In the genomic region with DNA sequence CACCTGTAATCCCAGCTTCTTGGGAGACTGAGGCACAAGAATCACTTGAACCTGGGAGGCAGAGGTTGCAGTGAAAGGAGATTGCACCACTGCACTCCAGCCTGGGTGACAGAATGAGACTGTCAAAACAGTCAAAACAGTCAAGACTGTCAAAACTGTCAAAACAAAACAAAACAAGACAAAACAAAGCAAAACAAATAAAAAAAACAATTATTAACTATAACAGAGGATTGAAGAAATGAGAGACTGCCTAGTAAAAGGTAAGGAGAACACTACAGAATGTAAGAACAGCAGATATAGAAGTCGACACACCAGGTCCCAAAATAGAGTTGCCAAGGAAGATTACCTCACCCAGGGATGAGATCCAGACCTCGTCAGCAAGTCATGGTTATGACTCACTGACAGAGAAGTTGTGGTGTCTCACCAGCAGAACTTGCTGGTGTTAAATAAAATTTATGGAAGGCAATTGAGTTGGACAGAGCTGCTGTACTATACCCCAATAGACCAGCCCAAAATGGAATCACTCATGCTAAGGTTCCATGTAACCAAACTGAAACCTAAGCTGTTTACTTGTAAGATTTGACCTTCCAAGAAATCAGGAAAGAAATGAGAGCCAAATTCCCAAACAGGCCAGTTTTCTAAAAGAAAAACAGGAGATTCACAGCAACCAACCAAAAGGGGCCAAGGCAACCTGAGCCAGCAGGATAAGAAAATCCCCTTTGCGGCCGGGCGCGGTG, we compare ENCODE assay signal across 10 cellular contexts. TPM values are rescaled to one million over a fixed set of nuclear protein-coding genes. Genes with fewer than 3 reads are reported as not detected.
A peak's percentile ranks its signal among the peaks of the same experiment; 100 is the strongest.
DNase-seq lines count a peak whose midpoint lies in the region; ATAC-seq, FAIRE-seq and TF ChIP-seq lines count a peak whose summit lies in the region.
"Had no signal": no experiment of that assay in that cellular context is flagged by ENCODE, and none has a peak within 500 bp of the region (broad histone marks: within the 10 kb centered on the region; RNA-seq: fewer than 3 reads in every experiment).

No MANE protein-coding gene starts in this region.

- H3K4me3 ChIP-seq in foreskin fibroblast (ENCODE audit: low read depth in 1 of 2, low read length in 2 of 2), result no peak overlapping the region
- H3K4me3 ChIP-seq in skeletal muscle cell (ENCODE audit: low read depth, low read length), result no peak overlapping the region
- no peak overlapping the region for H3K4me3 ChIP-seq in GM23338

- peak; percentile 41 for FAIRE-seq in GM12891 (lab: Jason Lieb, UNC)

- no peaks in the 10 kb centered on the region for H3K4me1 ChIP-seq in GM23338 (ENCODE audit: insufficient read depth)

- no peaks in the 10 kb centered on the region for H4K20me1 ChIP-seq in GM23338 (replicated peaks; ENCODE audit: insufficient read depth)

- no peaks in the 10 kb centered on the region for H3F3A ChIP-seq in GM23338 (replicated peaks; ENCODE audit: low read depth)

- no peaks in the 10 kb centered on the region for H3K36me3 ChIP-seq in GM23338 (ENCODE audit: insufficient read depth)

- no peak for TF ChIP-seq POLR2A in GM12891 (IDR thresholded peaks at IDR 0.05; ENCODE audit: low read depth, low read length)

- no peak for DNase-seq in GM12891 (ENCODE audit: insufficient read length, low spot score)
- peak; percentile 64 for DNase-seq in RWPE1 (ENCODE audit: low spot score)
- DNase-seq in foreskin fibroblast, result peak; percentile 65 to 78
- DNase-seq in skeletal muscle cell (ENCODE audit: low read depth), result peak; percentile 82
- no peak for DNase-seq in NCI-H2029 (lab: John Stamatoyannopoulos, UW)
- no peak for DNase-seq in GM23338 (ENCODE audit: low spot score)
- no peak for DNase-seq in NCI-H2107 treated with DMSO at 0.1 percent for 48 hours (lab: John Stamatoyannopoulos, UW; ENCODE audit: unreplicated experiment)
- DNase-seq: activated B cell treated with CpG ODN at 0.5 μM for 24 hours, NCI-H187 treated with DMSO at 0.1 percent for 48 hours had no signal

- H3K27ac ChIP-seq in RWPE1 (no peak overlapping the region), GM23338 (ENCODE audit: low read depth) (no peak overlapping the region)

- peaks cover 6% of the 10 kb centered on the region; the same call in 2 of the 3 replicates for H3K4me1 Mint-ChIP-seq in GM23338
- H3K4me1 Mint-ChIP-seq: activated B cell treated with CpG ODN at 0.5 μM for 24 hours had no signal

- POLR2A ChIA-PET in RWPE1 (lab: Yijun Ruan, JAX; ENCODE audit: low non-redundant PET), result no interaction called here

- no peak overlapping the region for H3K27ac Mint-ChIP-seq in GM23338
- H3K27ac Mint-ChIP-seq: activated B cell treated with CpG ODN at 0.5 μM for 24 hours had no signal

- no peak overlapping the region for H3K4me3 Mint-ChIP-seq in GM23338
- H3K4me3 Mint-ChIP-seq: activated B cell treated with CpG ODN at 0.5 μM for 24 hours had no signal

- CTCF ChIA-PET in RWPE1 (lab: Yijun Ruan, JAX), result no interaction called here

- peaks cover 2% of the 10 kb centered on the region; the same call in 2 of the 3 replicates for H3K36me3 Mint-ChIP-seq in GM23338 (ENCODE audit: low read depth)

- H3K27me3 ChIP-seq in GM23338 (ENCODE audit: insufficient read depth), result no peaks in the 10 kb centered on the region

- ATAC-seq in GM23338 (no peak), GM21825 (IDR thresholded peaks at IDR 0.05; ENCODE audit: unreplicated experiment) (no peak)

- no peak overlapping the region for H2AFZ ChIP-seq in GM23338

- H3K9me2 ChIP-seq in GM23338 (ENCODE audit: insufficient read depth), result no peaks in the 10 kb centered on the region

- peaks cover 6% of the 10 kb centered on the region; the same call in 1 of the 3 replicates for H3K9me3 Mint-ChIP-seq in GM23338

- H3K27me3 Mint-ChIP-seq in GM23338 (ENCODE audit: insufficient read depth, low read depth, poor library complexity), result no peaks in the 10 kb centered on the region
- H3K27me3 Mint-ChIP-seq: activated B cell treated with CpG ODN at 0.5 μM for 24 hours had no signal

- H3K4me2 ChIP-seq in GM23338, result no peak overlapping the region

- no peaks in the 10 kb centered on the region for H3K79me2 ChIP-seq in GM23338 (replicated peaks; ENCODE audit: insufficient read depth)

- TF ChIP-seq CTCF in RWPE1 (conservative IDR thresholded peaks at IDR 0.05; ENCODE audit: low read depth), result no peak
- TF ChIP-seq CTCF in foreskin fibroblast (IDR thresholded peaks at IDR 0.05; ENCODE audit: low read depth, low read length), result no peak
- no peak for TF ChIP-seq CTCF in GM23338 (conservative IDR thresholded peaks at IDR 0.05; ENCODE audit: low read depth in 2 of 2)

TF ChIP-seq in GM12891, 5 proteins besides CTCF, POLR2A, EP300 and RAD21:
- TF ChIP-seq PAX5 (IDR thresholded peaks at IDR 0.05; ENCODE audit: insufficient read depth, low read length, severe bottlenecking) (no peak), TAF1 (IDR thresholded peaks at IDR 0.05; ENCODE audit: low read depth, low read length) (no peak), SPI1 (IDR thresholded peaks at IDR 0.05; ENCODE audit: low read depth, low read length) (no peak), POU2F2 (IDR thresholded peaks at IDR 0.05; ENCODE audit: low read depth, low read length) (no peak), POLR2AphosphoS5 (IDR thresholded peaks at IDR 0.05; ENCODE audit: low read depth, low read length) (no peak)

TF ChIP-seq in GM23338, 12 proteins besides CTCF, POLR2A, EP300 and RAD21:
- TF ChIP-seq, protein P1, sequence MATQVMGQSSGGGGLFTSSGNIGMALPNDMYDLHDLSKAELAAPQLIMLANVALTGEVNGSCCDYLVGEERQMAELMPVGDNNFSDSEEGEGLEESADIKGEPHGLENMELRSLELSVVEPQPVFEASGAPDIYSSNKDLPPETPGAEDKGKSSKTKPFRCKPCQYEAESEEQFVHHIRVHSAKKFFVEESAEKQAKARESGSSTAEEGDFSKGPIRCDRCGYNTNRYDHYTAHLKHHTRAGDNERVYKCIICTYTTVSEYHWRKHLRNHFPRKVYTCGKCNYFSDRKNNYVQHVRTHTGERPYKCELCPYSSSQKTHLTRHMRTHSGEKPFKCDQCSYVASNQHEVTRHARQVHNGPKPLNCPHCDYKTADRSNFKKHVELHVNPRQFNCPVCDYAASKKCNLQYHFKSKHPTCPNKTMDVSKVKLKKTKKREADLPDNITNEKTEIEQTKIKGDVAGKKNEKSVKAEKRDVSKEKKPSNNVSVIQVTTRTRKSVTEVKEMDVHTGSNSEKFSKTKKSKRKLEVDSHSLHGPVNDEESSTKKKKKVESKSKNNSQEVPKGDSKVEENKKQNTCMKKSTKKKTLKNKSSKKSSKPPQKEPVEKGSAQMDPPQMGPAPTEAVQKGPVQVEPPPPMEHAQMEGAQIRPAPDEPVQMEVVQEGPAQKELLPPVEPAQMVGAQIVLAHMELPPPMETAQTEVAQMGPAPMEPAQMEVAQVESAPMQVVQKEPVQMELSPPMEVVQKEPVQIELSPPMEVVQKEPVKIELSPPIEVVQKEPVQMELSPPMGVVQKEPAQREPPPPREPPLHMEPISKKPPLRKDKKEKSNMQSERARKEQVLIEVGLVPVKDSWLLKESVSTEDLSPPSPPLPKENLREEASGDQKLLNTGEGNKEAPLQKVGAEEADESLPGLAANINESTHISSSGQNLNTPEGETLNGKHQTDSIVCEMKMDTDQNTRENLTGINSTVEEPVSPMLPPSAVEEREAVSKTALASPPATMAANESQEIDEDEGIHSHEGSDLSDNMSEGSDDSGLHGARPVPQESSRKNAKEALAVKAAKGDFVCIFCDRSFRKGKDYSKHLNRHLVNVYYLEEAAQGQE (IDR thresholded peaks at IDR 0.05; ENCODE audit: unreplicated experiment), result no peak
TF ChIP-seq in GM23338: peak in this region for 0.

RNA-seq across cellular contexts. Expression of gene GK, which starts 32.1 kb away (rescaled TPM):
- 12.8 TPM for polyA plus RNA-seq in GM12891 (2012; ENCODE audit: low read depth, missing spikeins)
- total RNA-seq in GM23338 (2014; rRNA removed; shearing (Covaris generic)), result 7.3 and 8.4 TPM in 2 replicates
- polyA plus RNA-seq in GM23338 (2016; fragmentation: Nextera tagmentation; extraction: Ambion mirVana), result 10.6 and 10.8 TPM in 2 replicates

RNA-seq across cellular contexts. Expression of gene TASL, which starts 43.6 kb away (rescaled TPM):
- 8.9 TPM for polyA plus RNA-seq in GM12891 (2012; ENCODE audit: low read depth, missing spikeins)
- not detected in 2 replicates for total RNA-seq in GM23338 (2014; rRNA removed; shearing (Covaris generic))
- not detected in 2 replicates for polyA plus RNA-seq in GM23338 (2016; fragmentation: Nextera tagmentation; extraction: Ambion mirVana)

Comparison
In these comparisons a context has a peak if more than half of its experiments do, and no peak if none do; other contexts are left out.
1. DNase-seq: peak in RWPE1 (single experiment), foreskin fibroblast (2 of 2) and skeletal muscle cell (single experiment); none in GM12891 (single experiment), NCI-H2029 (single experiment), GM23338 (single experiment) and NCI-H2107 treated with DMSO at 0.1 percent for 48 hours (single experiment).